30 cellular contexts compared by ENCODE assay signal in the genomic region with DNA sequence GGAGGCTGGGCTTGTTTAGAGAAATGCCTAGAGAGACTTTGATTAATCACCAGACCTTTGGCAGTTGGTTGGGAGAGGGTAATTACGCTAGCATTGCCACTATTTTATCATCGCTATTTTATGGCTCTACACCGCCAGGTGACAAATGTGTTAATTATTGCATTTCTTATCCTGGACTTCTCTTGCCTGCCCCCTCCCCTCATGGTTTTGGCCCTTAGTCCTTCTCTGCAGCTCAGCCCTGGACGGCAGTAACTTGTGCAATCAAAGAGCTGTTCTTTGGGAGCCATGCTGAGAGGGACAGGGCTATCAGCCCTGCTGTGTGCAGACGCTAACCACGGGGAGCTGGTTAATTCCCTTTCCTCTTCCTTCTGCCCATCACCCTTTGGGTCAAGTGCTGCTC.
A peak's percentile ranks its signal among the peaks of the same experiment; 100 is the strongest.
DNase-seq lines count a peak whose midpoint lies in the region; ATAC-seq, FAIRE-seq and TF ChIP-seq lines count a peak whose summit lies in the region.
"Had no signal": no experiment of that assay in that cellular context is flagged by ENCODE, and none has a peak within 500 bp of the region (broad histone marks: within the 10 kb centered on the region; RNA-seq: fewer than 3 reads in every experiment).

No MANE protein-coding gene starts in this region.

- POLR2A ChIA-PET in H1 (lab: Charles Lee; ENCODE audit: partially characterized antibody), result no interaction called here

- H3K27ac ChIP-seq in H1 (ENCODE audit: low read depth, low read length) (no peak overlapping the region), pancreas (no peak overlapping the region)
- H3K27ac ChIP-seq: spleen had no signal

- H3K4me1 ChIP-seq in H1 (replicated peaks in 1 of 4; ENCODE audit: control insufficient read depth in 3 of 4, insufficient read depth in 4 of 4, low read length in 3 of 4) (peaks cover 0 to 13% (median 7%) of the 10 kb centered on the region in 4 experiments; a peak in 5 of 7 replicates), pancreas (no peaks in the 10 kb centered on the region)

- TF ChIP-seq CTCF in H1 (IDR thresholded peaks at IDR 0.05; ENCODE audit: control extremely low read depth in 1 of 3, insufficient read depth in 1 of 3, low read depth in 1 of 3, low read length in 3 of 3) (no peak), pancreas (IDR thresholded peaks at IDR 0.05) (no peak), GM20000 (IDR thresholded peaks at IDR 0.05; ENCODE audit: extremely low read depth, missing control alignments) (no peak)

- no peak for TF ChIP-seq RAD21 in H1 (IDR thresholded peaks at IDR 0.05 in 1 of 2, conservative IDR thresholded peaks at IDR 0.05 in 1 of 2; ENCODE audit: low read depth in 2 of 2, low read length in 2 of 2)

- no peak overlapping the region for H3K9ac ChIP-seq in H1 (replicated peaks in 1 of 4; ENCODE audit: extremely low read depth in 1 of 4, low read depth in 3 of 4, low read length in 3 of 4)

- H2BK5ac ChIP-seq in H1 (ENCODE audit: low read depth, low read length), result no peak overlapping the region

- H3K4me3 ChIP-seq in H1 (ENCODE audit: extremely low read depth in 1 of 4, insufficient read depth in 2 of 4, low read depth in 3 of 4, low read length in 4 of 4) (no peak overlapping the region), pancreas (no peak overlapping the region)
- H3K4me3 ChIP-seq: lung, spleen had no signal

- H2BK20ac ChIP-seq in H1 (ENCODE audit: low read length), result no peak overlapping the region

- no peak overlapping the region for H2BK15ac ChIP-seq in H1 (ENCODE audit: low read length)

- no peak for TF ChIP-seq POLR2A in H1 (IDR thresholded peaks at IDR 0.05; ENCODE audit: control extremely low read depth in 1 of 2, low read depth in 2 of 2, low read length in 2 of 2)

- no peak overlapping the region for H2AFZ ChIP-seq in H1 (ENCODE audit: low read length)

- DNase-seq in HT-29 (ENCODE audit: low spot score) (peak; percentile 22), NCI-H69 (lab: John Stamatoyannopoulos, UW) (peak; percentile 98), H1 (ENCODE audit: low read depth in 1 of 2, low spot score in 2 of 2) (no peak), pancreas (peak in 5 of 6 donors; percentile 13 to 51 (median 21)), GM20000 (ENCODE audit: low spot score) (no peak)
- no peak for DNase-seq in effector CD4-positive, alpha-beta T cell
- DNase-seq: activated CD4-positive, alpha-beta T cell treated with anti-CD3 and anti-CD28 coated beads, Interleukin-2, amount 10 ng/mL, durations not matched to agents 7 days and 5 days; anterior cingulate cortex; CD4-positive, CD25-positive, alpha-beta regulatory T cell; DMS153; foreskin melanocyte; hippocampal formation; Karpas-422; MV-4-11; NCI-H526 treated with DMSO at 0.1 percent for 48 hours; nucleus accumbens; SHP77; spleen; stimulated activated CD4-positive, alpha-beta T cell treated with anti-CD3 and anti-CD28 coated beads, Interleukin-4, amount 100 ng/mL, for 1 hour; stimulated activated naive CD4-positive, alpha-beta T cell; SW 1271 had no signal

- no peak overlapping the region for H3K23ac ChIP-seq in H1 (ENCODE audit: insufficient read length)

- H4K91ac ChIP-seq in H1 (replicated peaks; ENCODE audit: insufficient read length, low read length), result no peak overlapping the region

- CTCF ChIA-PET in H1 (lab: Charles Lee; ENCODE audit: partially characterized antibody), result interaction anchor here (0.6 to 1.0 kb wide), 3 partner anchors 11 to 54 kb away, joined by 3 to 5 read pairs (median 3); no protein-coding TSS in a partner anchor

- H4K8ac ChIP-seq in H1 (ENCODE audit: extremely low read depth, insufficient read depth, low read length), result no peak overlapping the region

- H2AK5ac ChIP-seq in H1 (ENCODE audit: low read depth, low read length), result no peak overlapping the region

- TF ChIP-seq EP300 in H1 (IDR thresholded peaks at IDR 0.05; ENCODE audit: borderline replicate concordance in 1 of 2, low read depth in 2 of 2, low read length in 2 of 2), result no peak

- intact Hi-C loops in pancreas (cut with DNase I), result no loop called here

- H2BK12ac ChIP-seq in H1 (ENCODE audit: low read depth, low read length), result no peak overlapping the region

- H3K4me2 ChIP-seq in H1 (ENCODE audit: insufficient read depth in 1 of 2, low read depth in 2 of 2, low read length in 2 of 2), result peak overlapping the region in 1 of 2 experiments; percentile 10; a peak in 1 of 4 replicates

- H3K36me3 ChIP-seq in H1 (ENCODE audit: control insufficient read depth in 2 of 4, insufficient read depth in 4 of 4, low read length in 3 of 4) (no peaks in the 10 kb centered on the region), pancreas (no peaks in the 10 kb centered on the region)
- H3K36me3 ChIP-seq: spleen had no signal

- FAIRE-seq in H1 (lab: Jason Lieb, UNC) (no peak), pancreas (lab: Jason Lieb, UNC) (no peak)
- FAIRE-seq: G401.6, GM18507, HTR-8/SVneo, keratinocyte, TTC549 had no signal

- H3K14ac ChIP-seq in H1 (ENCODE audit: insufficient read length), result no peak overlapping the region

- H3K4ac ChIP-seq in H1 (replicated peaks; ENCODE audit: insufficient read length, low read depth, low read length), result no peak overlapping the region

- no peak overlapping the region for H4K5ac ChIP-seq in H1 (ENCODE audit: insufficient read length, low read depth, low read length)

- H3K9me3 ChIP-seq in H1 (ENCODE audit: insufficient read depth in 2 of 2, low read depth in 1 of 2, low read length in 1 of 2), result no peaks in the 10 kb centered on the region
- H3K9me3 ChIP-seq in pancreas, result no peaks in the 10 kb centered on the region
- H3K9me3 ChIP-seq: spleen had no signal

- H3K79me2 ChIP-seq in H1 (ENCODE audit: control insufficient read depth in 1 of 2, insufficient read depth in 2 of 2, low read length in 2 of 2), result no peaks in the 10 kb centered on the region

- no peak overlapping the region for H2BK120ac ChIP-seq in H1 (replicated peaks; ENCODE audit: low read depth, low read length)

- no peak overlapping the region for H3K56ac ChIP-seq in H1 (replicated peaks; ENCODE audit: insufficient read length, low read depth, low read length)

- no peaks in the 10 kb centered on the region for H3K79me1 ChIP-seq in H1 (ENCODE audit: low read depth, low read length)

- WGBS in H1 (ENCODE audit: extremely low coverage in 1 of 2, insufficient coverage in 1 of 2, insufficient read length in 1 of 2, insufficient replicate concordance in 2 of 2, low coverage in 1 of 2, low lambda C conversion rate in 2 of 2, missing lambda C conversion rate in 1 of 2), 2 experiments, result 63% methylated on average over 6 of the region's 6 CpGs; no CpG with 5 or more reads in 1 of the 2 experiments
- WGBS in pancreas, 2 donors, result 32 to 39% methylated on average over 6 of the region's 6 CpGs

- H4K20me1 ChIP-seq in H1 (replicated peaks in 1 of 2; ENCODE audit: control insufficient read depth in 1 of 2, insufficient read depth in 2 of 2, low read length in 2 of 2), result no peaks in the 10 kb centered on the region

- no peaks in the 10 kb centered on the region for H3K23me2 ChIP-seq in H1 (ENCODE audit: low read depth, low read length)

- no peak overlapping the region for H3K18ac ChIP-seq in H1 (ENCODE audit: extremely low read depth, low read length)

- H3K27me3 ChIP-seq in H1 (replicated peaks in 1 of 4; ENCODE audit: control insufficient read depth in 3 of 4, extremely low read depth in 1 of 4, insufficient read depth in 3 of 4, low read length in 3 of 4) (no peaks in the 10 kb centered on the region), pancreas (no peaks in the 10 kb centered on the region)
- H3K27me3 ChIP-seq: spleen had no signal

- ATAC-seq in pancreas, result peak; percentile 73 to 96 (median 89)
- no peak for ATAC-seq in GM21619 (IDR thresholded peaks at IDR 0.05; ENCODE audit: unreplicated experiment)
- ATAC-seq in GM21381 (IDR thresholded peaks at IDR 0.05; ENCODE audit: unreplicated experiment), result no peak
- ATAC-seq: HCT116 had no signal

TF ChIP-seq in H1, 55 proteins besides CTCF, POLR2A, EP300 and RAD21:
- TF ChIP-seq KDM5A (IDR thresholded peaks at IDR 0.05; ENCODE audit: low read length) (no peak), SAP30 (IDR thresholded peaks at IDR 0.05; ENCODE audit: insufficient read depth, insufficient replicate concordance, low read length) (no peak), CHD1 (IDR thresholded peaks at IDR 0.05; ENCODE audit: low read depth, low read length) (no peak), SP2 (IDR thresholded peaks at IDR 0.05; ENCODE audit: low read length) (no peak), GTF2F1 (IDR thresholded peaks at IDR 0.05; ENCODE audit: borderline replicate concordance, low read depth, low read length) (no peak), HDAC2 (IDR thresholded peaks at IDR 0.05; ENCODE audit: borderline replicate concordance in 1 of 2, low read depth in 2 of 2, low read length in 2 of 2) (no peak), CEBPB (IDR thresholded peaks at IDR 0.05; ENCODE audit: low read depth, low read length) (peak; percentile 88)

Comparison
In these comparisons a context has a peak if more than half of its experiments do, and no peak if none do; other contexts are left out.
1. DNase-seq: peak in HT-29 (single experiment), NCI-H69 (single experiment) and pancreas (5 of 6); none in H1 (0 of 2), effector CD4-positive, alpha-beta T cell (single experiment) and GM20000 (single experiment).
2. ATAC-seq: peak in pancreas (4 of 4); none in GM21619 (single experiment) and GM21381 (single experiment).